Comparison of ENCODE assay signal across 15 cellular contexts in the genomic region with DNA sequence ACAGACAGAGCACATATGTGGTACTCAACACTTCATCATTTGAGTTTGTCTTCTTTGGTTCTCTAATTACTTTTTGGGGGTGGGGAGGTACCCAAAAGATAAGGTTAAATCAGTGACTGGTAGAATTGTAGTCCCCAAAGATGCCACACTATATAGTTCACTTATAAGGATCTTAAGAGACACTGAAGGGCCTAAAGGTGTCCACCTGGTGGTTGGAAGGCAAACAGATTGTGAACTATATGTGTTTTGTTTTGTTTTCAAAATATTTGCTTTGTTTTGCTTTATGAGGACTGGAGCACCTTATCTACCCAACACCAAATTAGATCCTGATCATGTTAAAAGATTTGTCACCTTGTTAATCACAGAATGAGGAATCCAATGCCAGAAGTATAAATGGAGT.
DNase-seq lines count a peak whose midpoint lies in the region; ATAC-seq, FAIRE-seq and TF ChIP-seq lines count a peak whose summit lies in the region.
"Had no signal": no experiment of that assay in that cellular context is flagged by ENCODE, and none has a peak within 500 bp of the region (broad histone marks: within the 10 kb centered on the region; RNA-seq: fewer than 3 reads in every experiment).

No MANE protein-coding gene starts in this region.

- CTCF ChIA-PET in SK-N-SH (lab: Yijun Ruan, JAX) (interaction anchor here (1.1 to 1.4 kb wide), 3 partner anchors 8 to 943 kb away, joined by 3 to 5 read pairs (median 4); no protein-coding TSS in a partner anchor), HepG2 (lab: Yijun Ruan, JAX; ENCODE audit: low intra/inter-chr PET ratio, low total read pairs) (interaction anchor here (1.1 kb wide), 1 partner anchor 273 kb away, joined by 4 read pairs; no protein-coding TSS in a partner anchor)
- CTCF ChIA-PET in naive thymus-derived CD4-positive, alpha-beta T cell (lab: Charles Lee) = no interaction called here

- FAIRE-seq in HepG2 (lab: Jason Lieb, UNC) = no peak
- FAIRE-seq: endometrium, GM19239 had no signal

- H3K4me1 Mint-ChIP-seq in naive thymus-derived CD4-positive, alpha-beta T cell = no peaks in the 10 kb centered on the region
- H3K4me1 Mint-ChIP-seq: activated CD4-positive, alpha-beta T cell treated with anti-CD3 and anti-CD28 coated beads for 36 hours had no signal

- H3K4me2 ChIP-seq in SK-N-SH = no peak overlapping the region
- H3K4me2 ChIP-seq in HepG2 (ENCODE audit: low read depth, low read length) = no peak overlapping the region

- H3K36me3 ChIP-seq in SK-N-SH (replicated peaks in 1 of 2; ENCODE audit: control insufficient read depth in 1 of 2, insufficient read depth in 2 of 2, low read length in 1 of 2) (no peaks in the 10 kb centered on the region), HepG2 (replicated peaks in 1 of 2; ENCODE audit: control insufficient read depth in 1 of 2, insufficient read depth in 2 of 2, low read length in 2 of 2) (no peaks in the 10 kb centered on the region)
- H3K36me3 ChIP-seq in naive thymus-derived CD4-positive, alpha-beta T cell (ENCODE audit: control insufficient read depth in 2 of 3, insufficient read depth in 3 of 3, low read length in 3 of 3) = no peaks in the 10 kb centered on the region
- H3K36me3 ChIP-seq: neutrophil had no signal

- H3K9me2 ChIP-seq in SK-N-SH = no peaks in the 10 kb centered on the region

- H3K9me3 ChIP-seq in SK-N-SH = no peaks in the 10 kb centered on the region
- H3K9me3 ChIP-seq in HepG2 (ENCODE audit: low read length) = no peaks in the 10 kb centered on the region
- H3K9me3 ChIP-seq in naive thymus-derived CD4-positive, alpha-beta T cell (ENCODE audit: control insufficient read depth in 2 of 3, low read length in 3 of 3) = no peaks in the 10 kb centered on the region
- H3K9me3 ChIP-seq: neutrophil had no signal

- no peaks in the 10 kb centered on the region for H3K27me3 ChIP-seq in SK-N-SH (ENCODE audit: insufficient read depth)
- no peaks in the 10 kb centered on the region for H3K27me3 ChIP-seq in HepG2 (ENCODE audit: control insufficient read depth in 1 of 2, insufficient read depth in 2 of 2, low read length in 2 of 2)
- H3K27me3 ChIP-seq in naive thymus-derived CD4-positive, alpha-beta T cell (ENCODE audit: control insufficient read depth in 2 of 2, insufficient read depth in 2 of 2, low read length in 2 of 2) = peaks cover 0 to 3% of the 10 kb centered on the region in 2 donors
- H3K27me3 ChIP-seq: neutrophil had no signal

- H3K79me2 ChIP-seq in SK-N-SH (ENCODE audit: insufficient read depth) (no peaks in the 10 kb centered on the region), HepG2 (ENCODE audit: insufficient read depth, low read length) (no peaks in the 10 kb centered on the region)

- ATAC-seq in HG03159 (IDR thresholded peaks at IDR 0.05; ENCODE audit: unreplicated experiment) = peak; percentile 67
- peak; percentile 53 for ATAC-seq in HepG2
- ATAC-seq in GM18511 (IDR thresholded peaks at IDR 0.05; ENCODE audit: unreplicated experiment) = no peak
- no peak for ATAC-seq in naive thymus-derived CD4-positive, alpha-beta T cell
- ATAC-seq: activated CD4-positive, alpha-beta T cell treated with anti-CD3 and anti-CD28 coated beads for 36 hours; activated naive CD4-positive, alpha-beta T cell treated with anti-CD3 and anti-CD28 coated beads, Interleukin-2, amount 50 U/mL, for 72 hours had no signal

- POLR2A ChIA-PET in SK-N-SH (lab: Yijun Ruan, JAX) = no interaction called here
- POLR2A ChIA-PET in HepG2 (lab: Yijun Ruan, JAX) = no interaction called here
- POLR2A ChIA-PET in naive thymus-derived CD4-positive, alpha-beta T cell (lab: Charles Lee) = no interaction called here

- H3K27ac ChIP-seq in SK-N-SH (ENCODE audit: low read depth in 2 of 2, low read length in 1 of 2) (no peak overlapping the region), HepG2 (ENCODE audit: extremely low read length, insufficient read depth, low read length) (no peak overlapping the region)
- H3K27ac ChIP-seq in naive thymus-derived CD4-positive, alpha-beta T cell (ENCODE audit: low read depth, low read length) = no peak overlapping the region
- H3K27ac ChIP-seq: neutrophil had no signal

- no peaks in the 10 kb centered on the region for H3K9me3 Mint-ChIP-seq in naive thymus-derived CD4-positive, alpha-beta T cell
- H3K9me3 Mint-ChIP-seq: activated naive CD4-positive, alpha-beta T cell treated with anti-CD3 and anti-CD28 coated beads, Interleukin-2, amount 50 U/mL, for 72 hours had no signal

- DNase-seq in GM12864 (ENCODE audit: low read depth) (no peak), SK-N-SH (no peak), HepG2 (ENCODE audit: low spot score) (peak; percentile 2), T-helper 1 cell (no peak)
- no peak for DNase-seq in naive thymus-derived CD4-positive, alpha-beta T cell
- DNase-seq in activated naive CD4-positive, alpha-beta T cell treated with anti-CD3 and anti-CD28 coated beads, Interleukin-2, amount 50 U/mL, for 16 hours = no peak
- DNase-seq: activated CD4-positive, alpha-beta T cell treated with anti-CD3 and anti-CD28 coated beads for 36 hours; EL; stimulated activated CD4-positive, alpha-beta T cell treated with anti-CD3 and anti-CD28 coated beads, Interleukin-2, amount 100 ng/mL, for 48 hours had no signal

- in situ Hi-C loops in HepG2 (cut with HindIII; ENCODE audit: extremely low pct_ligation_motif_present, low pct_unique_long_range_greater_than_20kb) = loop anchor here (5.0 to 25.0 kb wide), 3 partner anchors 126 to 929 kb away; no protein-coding TSS in a partner anchor

- H3K4me3 ChIP-seq in GM12864 (ENCODE audit: low read depth, low read length) = no peak overlapping the region
- no peak overlapping the region for H3K4me3 ChIP-seq in SK-N-SH (ENCODE audit: low read depth in 2 of 2, low read length in 1 of 2)
- no peak overlapping the region for H3K4me3 ChIP-seq in HepG2 (replicated peaks in 1 of 3; ENCODE audit: insufficient read depth in 1 of 3, low read depth in 2 of 3, low read length in 3 of 3)
- no peak overlapping the region for H3K4me3 ChIP-seq in naive thymus-derived CD4-positive, alpha-beta T cell (ENCODE audit: low read length)

- no peaks in the 10 kb centered on the region for H4K20me1 ChIP-seq in SK-N-SH (ENCODE audit: insufficient read depth)
- H4K20me1 ChIP-seq in HepG2 (ENCODE audit: insufficient read depth, low read length) = no peaks in the 10 kb centered on the region

- no TSS peak for BruUV-seq in HepG2 (replicated peaks; lab: Mats Ljungman, UMichigan)

- TF ChIP-seq POLR2A in HepG2 (IDR thresholded peaks at IDR 0.05; ENCODE audit: insufficient read depth in 1 of 2, low read depth in 2 of 2, low read length in 2 of 2) = no peak

- peaks cover 0 to 9% of the 10 kb centered on the region in 2 experiments; a peak in 1 of 4 replicates for H3K4me1 ChIP-seq in SK-N-SH (ENCODE audit: control insufficient read depth in 1 of 2, insufficient read depth in 2 of 2, low read depth in 1 of 2, low read length in 1 of 2)
- no peaks in the 10 kb centered on the region for H3K4me1 ChIP-seq in HepG2 (ENCODE audit: insufficient read depth, low read length)
- no peaks in the 10 kb centered on the region for H3K4me1 ChIP-seq in naive thymus-derived CD4-positive, alpha-beta T cell (ENCODE audit: control insufficient read depth in 2 of 2, insufficient read depth in 2 of 2, low read length in 2 of 2)

- H3K27me3 Mint-ChIP-seq in naive thymus-derived CD4-positive, alpha-beta T cell = peaks cover 0 to 5% (median 0%) of the 10 kb centered on the region in 5 donors

- intact Hi-C loops in HepG2 (cut with micrococcal nuclease; ENCODE audit: unreplicated experiment) = loop anchor here (2.0 kb wide), 1 partner anchor 273 kb away; no protein-coding TSS in a partner anchor
- intact Hi-C loops in naive thymus-derived CD4-positive, alpha-beta T cell (cut with micrococcal nuclease) = loop anchor here in 1 of 2 donors (2.0 kb wide), 1 partner anchor 943 kb away; no protein-coding TSS in a partner anchor

- no peak for TF ChIP-seq RAD21 in SK-N-SH (IDR thresholded peaks at IDR 0.05; ENCODE audit: low read length)
- TF ChIP-seq RAD21 in HepG2 (CRISPR knock-in tag; IDR thresholded peaks at IDR 0.05) = no peak

- H3K36me3 Mint-ChIP-seq in naive thymus-derived CD4-positive, alpha-beta T cell = no peaks in the 10 kb centered on the region
- H3K36me3 Mint-ChIP-seq: activated naive CD4-positive, alpha-beta T cell treated with anti-CD3 and anti-CD28 coated beads, Interleukin-2, amount 50 U/mL, for 72 hours had no signal

- H3K27ac Mint-ChIP-seq in naive thymus-derived CD4-positive, alpha-beta T cell = no peak overlapping the region
- H3K27ac Mint-ChIP-seq: activated CD4-positive, alpha-beta T cell treated with anti-CD3 and anti-CD28 coated beads for 36 hours; activated naive CD4-positive, alpha-beta T cell treated with anti-CD3 and anti-CD28 coated beads, Interleukin-2, amount 50 U/mL, for 72 hours had no signal

- TF ChIP-seq CTCF in GM12864 (IDR thresholded peaks at IDR 0.05; ENCODE audit: low read depth, low read length, missing control alignments) (peak; percentile 33), SK-N-SH (IDR thresholded peaks at IDR 0.05) (peak; percentile 45), HepG2 (CRISPR knock-in tag; IDR thresholded peaks at IDR 0.05) (no peak)

- H3F3A ChIP-seq in SK-N-SH (replicated peaks; ENCODE audit: insufficient read depth) = no peaks in the 10 kb centered on the region

- no peak overlapping the region for H3K9ac ChIP-seq in SK-N-SH
- no peak overlapping the region for H3K9ac ChIP-seq in HepG2 (ENCODE audit: insufficient read depth, low read depth, low read length)

- H3K4me3 Mint-ChIP-seq in naive thymus-derived CD4-positive, alpha-beta T cell = no peak overlapping the region
- H3K4me3 Mint-ChIP-seq: activated CD4-positive, alpha-beta T cell treated with anti-CD3 and anti-CD28 coated beads for 36 hours had no signal

- TF ChIP-seq EP300 in SK-N-SH (IDR thresholded peaks at IDR 0.05; ENCODE audit: borderline replicate concordance in 1 of 2, low read depth in 1 of 2, low read length in 1 of 2) = no peak
- no peak for TF ChIP-seq EP300 in HepG2 (IDR thresholded peaks at IDR 0.05; ENCODE audit: low read depth in 2 of 2, low read length in 2 of 2)
- TF ChIP-seq EP300 in HepG2 (CRISPR knock-in tag; IDR thresholded peaks at IDR 0.05; ENCODE audit: borderline replicate concordance) = no peak

- H2AFZ ChIP-seq in SK-N-SH (ENCODE audit: low read depth) = no peak overlapping the region
- no peak overlapping the region for H2AFZ ChIP-seq in HepG2 (ENCODE audit: low read length)

TF ChIP-seq in HepG2, 621 proteins besides CTCF, POLR2A, EP300 and RAD21:
- TF ChIP-seq ZNF331 (CRISPR knock-in tag; IDR thresholded peaks at IDR 0.05) (no peak), RBM39 (IDR thresholded peaks at IDR 0.05; ENCODE audit: low read depth, low read length, poor library complexity, severe bottlenecking) (no peak), ESRRA (CRISPR knock-in tag; IDR thresholded peaks at IDR 0.05; ENCODE audit: low read depth) (no peak), ZNF136 (CRISPR knock-in tag; IDR thresholded peaks at IDR 0.05; ENCODE audit: low read depth) (no peak), MED1 (CRISPR knock-in tag; IDR thresholded peaks at IDR 0.05) (no peak)

Comparison
In these comparisons a context has a peak if more than half of its experiments do, and no peak if none do; other contexts are left out.
1. ATAC-seq: peak in HG03159 (single experiment) and HepG2 (single experiment); none in GM18511 (single experiment) and naive thymus-derived CD4-positive, alpha-beta T cell (single experiment).